In the genomic region with DNA sequence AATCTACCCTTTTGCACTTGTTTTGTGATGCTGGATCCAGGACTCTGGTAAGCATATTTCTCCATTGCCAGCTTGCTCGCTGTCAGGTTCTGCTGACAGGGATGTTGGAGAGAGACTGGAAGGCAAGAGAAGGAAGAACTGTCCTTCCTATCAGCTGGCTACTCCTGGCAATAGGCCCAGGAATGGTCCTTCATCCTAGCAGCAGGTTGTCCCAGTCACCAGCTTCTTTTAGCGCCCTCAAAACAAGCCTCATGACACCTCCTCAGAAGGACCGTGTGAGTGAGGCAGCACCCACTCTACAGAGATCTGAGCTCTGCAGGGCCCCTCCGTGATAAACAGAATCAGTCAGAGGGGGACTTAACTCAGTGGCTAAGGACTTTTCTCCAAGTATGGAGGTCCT, we compare ENCODE assay signal across 24 cellular contexts. TPM values are rescaled to one million over a fixed set of nuclear protein-coding genes. Genes with fewer than 3 reads are reported as not detected.
DNase-seq lines count a peak whose midpoint lies in the region; ATAC-seq, FAIRE-seq and TF ChIP-seq lines count a peak whose summit lies in the region.
"Had no signal": no experiment of that assay in that cellular context is flagged by ENCODE, and none has a peak within 500 bp of the region (broad histone marks: within the 10 kb centered on the region; RNA-seq: fewer than 3 reads in every experiment).

No MANE protein-coding gene starts in this region.

- no peak overlapping the region for H3K27ac ChIP-seq in esophagus muscularis mucosa (replicated peaks in 1 of 4)

- no peaks in the 10 kb centered on the region for H3K36me3 ChIP-seq in esophagus muscularis mucosa
- H3K36me3 ChIP-seq: BE2C had no signal

- TF ChIP-seq EP300 in esophagus muscularis mucosa (IDR thresholded peaks at IDR 0.05) = no peak

- TF ChIP-seq POLR2A in esophagus muscularis mucosa (IDR thresholded peaks at IDR 0.05; ENCODE audit: low read depth) = no peak

- peaks cover 0 to 10% (median 2%) of the 10 kb centered on the region in 4 donors for H3K27me3 ChIP-seq in esophagus muscularis mucosa

- no peaks in the 10 kb centered on the region for H3K4me1 ChIP-seq in esophagus muscularis mucosa
- H3K4me1 ChIP-seq: BE2C had no signal

- WGBS in esophagus muscularis mucosa = 65% methylated on average over 3 of the region's 4 CpGs

- DNase-seq in left cardiac atrium (peak; percentile 39), Right ventricle myocardium inferior (ENCODE audit: missing footprints) (no peak), esophagus muscularis mucosa (ENCODE audit: extremely low spot score) (peak; percentile 82), islet precursor cell (peak; percentile 25), GM19238 (ENCODE audit: insufficient read length, low spot score) (no peak), urothelium cell line (ENCODE audit: low spot score) (no peak), globus pallidus (ENCODE audit: low spot score) (no peak)
- DNase-seq: ACHN; BE2C; C1 segment of cervical spinal cord; CD4-positive, CD25-positive, alpha-beta regulatory T cell; CD8-positive, alpha-beta memory T cell; COR-L47; DMS 273 treated with DMSO at 0.1 percent for 48 hours; DMS79; GDM1; GOT3; H7; IMR-90 had no signal

- H3K9me3 ChIP-seq in esophagus muscularis mucosa = no peaks in the 10 kb centered on the region
- H3K9me3 ChIP-seq: BE2C had no signal

- no peak for FAIRE-seq in urothelium cell line (lab: Jason Lieb, UNC)
- FAIRE-seq: A204.1, GM12892, GM18507, HTR-8/SVneo had no signal

- intact Hi-C loops in left cardiac atrium (cut with DNase I) (no loop called here), Right ventricle myocardium inferior (cut with DNase I) (no loop called here), esophagus muscularis mucosa (cut with DNase I) (no loop called here)

- peak; percentile 76 to 86 for ATAC-seq in left cardiac atrium
- ATAC-seq in Right ventricle myocardium inferior = no peak

- H3K4me3 ChIP-seq in esophagus muscularis mucosa = no peak overlapping the region

- no peak for TF ChIP-seq CTCF in esophagus muscularis mucosa (IDR thresholded peaks at IDR 0.05)

RNA-seq across cellular contexts. Expression of a gene that starts 33.1 kb away (rescaled TPM):
- total RNA-seq in left cardiac atrium (under 1 TPM in 1 of 2 donors, not detected in 1; 0.35 TPM), Right ventricle myocardium inferior (not detected), esophagus muscularis mucosa (not detected)
- total RNA-seq: CD4-positive, CD25-positive, alpha-beta regulatory T cell; CD8-positive, alpha-beta memory T cell; Daoy; H7 had no signal

RNA-seq across cellular contexts. Expression of a gene that starts 41.8 kb away (rescaled TPM):
- total RNA-seq in left cardiac atrium = 1 to 10 TPM; 1.4 to 3.3 TPM
- 0.30 TPM for total RNA-seq in Right ventricle myocardium inferior
- total RNA-seq in esophagus muscularis mucosa = under 1 TPM in 2 of 4 donors, not detected in 2; 0.17 to 0.23 TPM
- total RNA-seq: CD4-positive, CD25-positive, alpha-beta regulatory T cell; IMR-90 had no signal

RNA-seq across cellular contexts. Expression of a gene that starts 44.6 kb away (rescaled TPM):
- 1 to 10 TPM; 3.3 to 3.4 TPM for total RNA-seq in left cardiac atrium
- total RNA-seq in Right ventricle myocardium inferior = 2.4 TPM
- 1 to 10 TPM; 2.8 to 4.9 (median 4.6) TPM for total RNA-seq in esophagus muscularis mucosa

Comparison
In these comparisons a context has a peak if more than half of its experiments do, and no peak if none do; other contexts are left out.
1. DNase-seq: peak in left cardiac atrium (single experiment), esophagus muscularis mucosa (single experiment) and islet precursor cell (single experiment); none in Right ventricle myocardium inferior (single experiment), GM19238 (single experiment), urothelium cell line (single experiment) and globus pallidus (single experiment).